In genomic region chr5:108820983-108821382, GRCh38 we compare ENCODE assay signal across 32 cellular contexts.
"Had no signal": no experiment of that assay in that cellular context is flagged by ENCODE, and none has a peak within 500 bp of the region (broad histone marks: within the 10 kb centered on the region; RNA-seq: fewer than 3 reads in every experiment).

No MANE protein-coding gene starts in this region.

- H3K9ac ChIP-seq: KMS-11 had no signal

- H3K36me3 ChIP-seq: SJCRH30 had no signal

- DNase-seq: Karpas-422, NCI-H1048, NCI-H1092 treated with DMSO at 0.1 percent for 48 hours, NCI-H1105 treated with DMSO at 0.1 percent for 48 hours, NCI-H1417, NCI-H1436, NCI-H146, NCI-H1694, NCI-H187, NCI-H1930, NCI-H2029 treated with DMSO at 0.1 percent for 48 hours, NCI-H2081 treated with DMSO at 0.1 percent for 48 hours, NCI-H2107, NCI-H2171, NCI-H226, NCI-H446 treated with DMSO at 0.1 percent for 48 hours, NCI-H510A, NCI-H524, NCI-H526, NCI-H69, NCI-H748 treated with DMSO at 0.1 percent for 48 hours, NCI-H82, PC-9, SHP77, SIG-M5, SJCRH30 had no signal

- H3K4me1 ChIP-seq: SJCRH30 had no signal

- H3K4me3 ChIP-seq: PC-9, SJCRH30, SK-N-MC had no signal

- H3K27ac ChIP-seq: KMS-11, PC-9, RWPE1, SJCRH30, SK-N-MC had no signal

- H3K4me2 ChIP-seq: KMS-11, PC-9 had no signal

- H3K9me3 ChIP-seq: SJCRH30 had no signal

- ATAC-seq: Panc1, Right ventricle myocardium inferior, SK-N-SH treated with all-trans-retinoic acid at 6 μM for 48 hours had no signal

- H2AFZ ChIP-seq: PC-9 had no signal

- H3K27me3 ChIP-seq: SJCRH30 had no signal
